ENCODE assay signal across 9 cellular contexts in the genomic region with DNA sequence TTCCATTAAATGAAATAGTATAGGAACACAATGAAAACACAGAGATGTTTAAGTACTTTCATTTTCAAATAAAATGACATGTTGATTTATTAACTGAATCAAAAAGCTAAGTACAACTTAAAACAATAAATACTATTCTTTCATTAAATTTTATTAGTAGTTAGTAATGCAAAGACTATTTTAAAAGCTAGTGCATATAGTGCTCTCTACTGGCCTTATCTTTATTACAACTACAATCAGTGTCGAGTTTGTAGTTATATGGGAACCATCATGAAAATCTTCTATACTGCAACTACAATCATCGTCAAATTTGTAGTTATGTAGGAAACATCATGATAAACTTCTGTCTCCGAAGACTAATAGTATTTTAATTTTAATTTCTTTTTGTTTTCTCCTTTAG. TPM values are rescaled to one million over a fixed set of nuclear protein-coding genes. Genes with fewer than 3 reads are reported as not detected.
DNase-seq lines count a peak whose midpoint lies in the region; ATAC-seq and TF ChIP-seq lines count a peak whose summit lies in the region.
"Had no signal": no experiment of that assay in that cellular context is flagged by ENCODE, and none has a peak within 500 bp of the region (broad histone marks: within the 10 kb centered on the region; RNA-seq: fewer than 3 reads in every experiment).

No MANE protein-coding gene starts in this region.

- H3K36me3 Mint-ChIP-seq in activated naive CD4-positive, alpha-beta T cell treated with anti-CD3 and anti-CD28 coated beads for 36 hours (ENCODE audit: low read depth), result no peaks in the 10 kb centered on the region

- H3K79me2 ChIP-seq in neural cell (replicated peaks; ENCODE audit: insufficient read depth, low read length), result no peaks in the 10 kb centered on the region

- no peaks in the 10 kb centered on the region for H3K9me2 ChIP-seq in neural cell (ENCODE audit: insufficient read depth, low read length)

- intact Hi-C loops in activated naive CD4-positive, alpha-beta T cell treated with anti-CD3 and anti-CD28 coated beads for 36 hours (cut with micrococcal nuclease), result no loop called here
- intact Hi-C loops in sigmoid colon (cut with DNase I), result no loop called here

- H3K4me2 ChIP-seq in neural cell (ENCODE audit: low read length), result no peak overlapping the region

- peak; percentile 18 for TF ChIP-seq CTCF in GM10248 (IDR thresholded peaks at IDR 0.05; ENCODE audit: control extremely low read depth, extremely low read depth, low read depth, missing control alignments)
- peak; percentile 77 for TF ChIP-seq CTCF in VCaP (conservative IDR thresholded peaks at IDR 0.05)
- peak; percentile 46 for TF ChIP-seq CTCF in neural cell (IDR thresholded peaks at IDR 0.05; ENCODE audit: poor library complexity, severe bottlenecking)
- no peak for TF ChIP-seq CTCF in sigmoid colon (IDR thresholded peaks at IDR 0.05)

- 25 to 63% methylated on average over 3 of the region's 3 CpGs for WGBS in sigmoid colon, 2 donors

- no peak overlapping the region for H3K4me3 Mint-ChIP-seq in activated naive CD4-positive, alpha-beta T cell treated with anti-CD3 and anti-CD28 coated beads for 36 hours

- H3K9me3 ChIP-seq in neural cell (ENCODE audit: low read length) (no peaks in the 10 kb centered on the region), sigmoid colon (no peaks in the 10 kb centered on the region)
- H3K9me3 ChIP-seq: uterus had no signal

- H4K20me1 ChIP-seq in neural cell (ENCODE audit: insufficient read depth), result no peaks in the 10 kb centered on the region

- H3K36me3 ChIP-seq in neural cell (ENCODE audit: insufficient read depth, low read length) (no peaks in the 10 kb centered on the region), sigmoid colon (no peaks in the 10 kb centered on the region)
- H3K36me3 ChIP-seq: uterus had no signal

- POLR2A ChIA-PET in GM10248 (lab: Yijun Ruan, JAX), result no interaction called here

- no peak overlapping the region for H2AFZ ChIP-seq in neural cell (ENCODE audit: low read depth, low read length)

- TF ChIP-seq EP300 in neural cell (conservative IDR thresholded peaks at IDR 0.05; ENCODE audit: poor library complexity, severe bottlenecking) (no peak), sigmoid colon (IDR thresholded peaks at IDR 0.05) (no peak)

- H3K27ac ChIP-seq in VCaP (no peak overlapping the region), neural cell (ENCODE audit: low read length) (no peak overlapping the region), sigmoid colon (no peak overlapping the region)
- H3K27ac ChIP-seq: uterus had no signal

- DNase-seq in GM10248 (ENCODE audit: extremely low spot score), result no peak
- no peak for DNase-seq in activated naive CD4-positive, alpha-beta T cell treated with anti-CD3 and anti-CD28 coated beads for 36 hours
- no peak for DNase-seq in sigmoid colon
- no peak for DNase-seq in stimulated activated CD4-positive, alpha-beta T cell treated with anti-CD3 and anti-CD28 coated beads, Interleukin-1b, Interleukin-23, amount 100 ng/mL, for 48 hours
- DNase-seq: uterus had no signal

- H3F3A ChIP-seq in neural cell (ENCODE audit: insufficient read depth, low read length, poor library complexity, severe bottlenecking), result no peaks in the 10 kb centered on the region

- CTCF ChIA-PET in GM10248 (lab: Yijun Ruan, JAX), result interaction anchor here (0.8 to 1.4 kb wide), 11 partner anchors 10 to 532 kb away, joined by 3 to 7 read pairs (median 3); no protein-coding TSS in a partner anchor
- CTCF ChIA-PET in activated naive CD4-positive, alpha-beta T cell treated with anti-CD3 and anti-CD28 coated beads for 36 hours (lab: Charles Lee), result no interaction called here

- peak; percentile 48 for TF ChIP-seq RAD21 in neural cell (conservative IDR thresholded peaks at IDR 0.05)

- peak; percentile 59 for ATAC-seq in HG02759 (IDR thresholded peaks at IDR 0.05; ENCODE audit: unreplicated experiment)
- ATAC-seq: esophagus mucosa had no signal

- no peaks in the 10 kb centered on the region for H3K27me3 Mint-ChIP-seq in activated naive CD4-positive, alpha-beta T cell treated with anti-CD3 and anti-CD28 coated beads for 36 hours (ENCODE audit: low read depth)

- no peaks in the 10 kb centered on the region for H3K4me1 ChIP-seq in sigmoid colon
- H3K4me1 ChIP-seq: uterus had no signal

- H3K27me3 ChIP-seq in neural cell (ENCODE audit: insufficient read depth, low read depth, low read length), result no peaks in the 10 kb centered on the region
- no peaks in the 10 kb centered on the region for H3K27me3 ChIP-seq in sigmoid colon
- H3K27me3 ChIP-seq: uterus had no signal

- no peaks in the 10 kb centered on the region for H3K9me3 Mint-ChIP-seq in activated naive CD4-positive, alpha-beta T cell treated with anti-CD3 and anti-CD28 coated beads for 36 hours

- no peak overlapping the region for H3K27ac Mint-ChIP-seq in activated naive CD4-positive, alpha-beta T cell treated with anti-CD3 and anti-CD28 coated beads for 36 hours

- no peak for TF ChIP-seq POLR2A in sigmoid colon (IDR thresholded peaks at IDR 0.05)

- H3K4me3 ChIP-seq in neural cell (ENCODE audit: low read length) (no peak overlapping the region), sigmoid colon (no peak overlapping the region)
- H3K4me3 ChIP-seq: uterus had no signal

- no peaks in the 10 kb centered on the region for H3K4me1 Mint-ChIP-seq in activated naive CD4-positive, alpha-beta T cell treated with anti-CD3 and anti-CD28 coated beads for 36 hours (ENCODE audit: low read depth)

- H3K9ac ChIP-seq in neural cell (ENCODE audit: low read length), result no peak overlapping the region

TF ChIP-seq in neural cell, 6 proteins besides CTCF, POLR2A, EP300 and RAD21:
- TF ChIP-seq TAF1 (IDR thresholded peaks at IDR 0.05; ENCODE audit: low read depth), result no peak
- peak; percentile 37 for TF ChIP-seq SMC3 (conservative IDR thresholded peaks at IDR 0.05; ENCODE audit: poor library complexity)

RNA-seq across cellular contexts. Expression of a gene that starts 8.9 kb away (rescaled TPM):
- polyA plus RNA-seq in neural cell (31.5 and 36.4 TPM in 2 replicates), sigmoid colon (1 to 10 TPM in 2 of 3 donors, under 1 TPM in 1; 0.60 to 1.6 (median 1.1) TPM)
- polyA minus RNA-seq in neural cell, result 102 and 119 TPM in 2 replicates
- not detected for total RNA-seq in activated naive CD4-positive, alpha-beta T cell treated with anti-CD3 and anti-CD28 coated beads for 36 hours
- 10 to 100 TPM in 1 of 4 donors, 1 to 10 TPM in 3; 4.6 to 10.7 (median 7.9) TPM for total RNA-seq in sigmoid colon

Comparison
In these comparisons a context has a peak if more than half of its experiments do, and no peak if none do; other contexts are left out.
1. CTCF ChIP-seq: peak in GM10248 (single experiment), VCaP (single experiment) and neural cell (single experiment); none in sigmoid colon (0 of 4).
2. RNA of a gene that starts 8.9 kb away (total RNA-seq): 4.6 to 10.7 TPM in sigmoid colon; not detected in activated naive CD4-positive, alpha-beta T cell treated with anti-CD3 and anti-CD28 coated beads for 36 hours; every median in the first group is over 4 times any median in the second.